In genomic region chr4:190020790-190021717, GRCh38 we compare ENCODE assay signal across 8 cellular contexts. TPM values are rescaled to one million over a fixed set of nuclear protein-coding genes. Genes with fewer than 3 reads are reported as not detected.
DNase-seq lines count a peak whose midpoint lies in the region; ATAC-seq and TF ChIP-seq lines count a peak whose summit lies in the region.

No MANE protein-coding gene starts in this region.

- H3K27ac ChIP-seq in CD4-positive, alpha-beta memory T cell (ENCODE audit: low read depth, low read length): no peak overlapping the region
- H3K27ac ChIP-seq in RWPE2 (ENCODE audit: poor library complexity, severe bottlenecking): no peak overlapping the region
- H3K27ac ChIP-seq in effector memory CD4-positive, alpha-beta T cell (ENCODE audit: insufficient read depth, low read length, poor library complexity, severe bottlenecking): no peak overlapping the region

- CTCF ChIA-PET in CD4-positive, alpha-beta memory T cell (lab: Charles Lee; ENCODE audit: partially characterized antibody): no interaction called here

- no peaks in the 10 kb centered on the region for H3K36me3 ChIP-seq in CD4-positive, alpha-beta memory T cell (ENCODE audit: insufficient read depth, low read length)
- no peaks in the 10 kb centered on the region for H3K36me3 ChIP-seq in RWPE2 (ENCODE audit: low read depth)
- no peaks in the 10 kb centered on the region for H3K36me3 ChIP-seq in effector memory CD4-positive, alpha-beta T cell (ENCODE audit: control insufficient read depth, insufficient read depth, low read length)
- no peaks in the 10 kb centered on the region for H3K36me3 ChIP-seq in mucosa of descending colon (ENCODE audit: low read depth)

- H3K36me3 Mint-ChIP-seq in CD4-positive, alpha-beta memory T cell: peaks cover 0 to 4% of the 10 kb centered on the region in 2 donors

- H3K9me3 ChIP-seq in CD4-positive, alpha-beta memory T cell (ENCODE audit: control insufficient read depth in 1 of 2, low read length in 2 of 2): no peaks in the 10 kb centered on the region
- H3K9me3 ChIP-seq in RWPE2 (ENCODE audit: severe bottlenecking) (no peaks in the 10 kb centered on the region), mucosa of descending colon (no peaks in the 10 kb centered on the region)
- H3K9me3 ChIP-seq in effector memory CD4-positive, alpha-beta T cell (ENCODE audit: control insufficient read depth, low read length): no peaks in the 10 kb centered on the region

- no peak overlapping the region for H3K4me3 ChIP-seq in CD4-positive, alpha-beta memory T cell (ENCODE audit: low read length in 2 of 2)
- H3K4me3 ChIP-seq in RWPE2 (ENCODE audit: severe bottlenecking): peak overlapping the region; percentile 10
- H3K4me3 ChIP-seq in effector memory CD4-positive, alpha-beta T cell (ENCODE audit: insufficient read depth, low read depth, low read length, poor library complexity, severe bottlenecking): peak overlapping the region; percentile 19
- no peak overlapping the region for H3K4me3 ChIP-seq in mucosa of descending colon

- H3K27me3 Mint-ChIP-seq in CD4-positive, alpha-beta memory T cell: peaks cover 41 to 43% of the 10 kb centered on the region in 2 donors

- DNase-seq in CD4-positive, alpha-beta memory T cell: peak in 2 of 5 donors; percentile 27 to 29
- DNase-seq in RWPE2 (ENCODE audit: low spot score) (no peak), mucosa of descending colon (peak in 2 of 3 donors; percentile 24 to 43), NCI-H1930 (lab: John Stamatoyannopoulos, UW) (no peak), NCI-H187 treated with DMSO at 0.1 percent for 48 hours (lab: John Stamatoyannopoulos, UW) (no peak), NCI-H446 treated with DMSO at 0.1 percent for 48 hours (lab: John Stamatoyannopoulos, UW) (no peak)
- DNase-seq in effector memory CD4-positive, alpha-beta T cell: no peak

- H3K27me3 ChIP-seq in CD4-positive, alpha-beta memory T cell (ENCODE audit: insufficient read depth, low read length): peaks cover 10% of the 10 kb centered on the region
- H3K27me3 ChIP-seq in RWPE2 (ENCODE audit: insufficient read depth, poor library complexity, severe bottlenecking): peaks cover 64% of the 10 kb centered on the region
- H3K27me3 ChIP-seq in effector memory CD4-positive, alpha-beta T cell (replicated peaks; ENCODE audit: control insufficient read depth, insufficient read depth, low read length, poor library complexity, severe bottlenecking): peaks cover 17% of the 10 kb centered on the region

- peak; percentile 78 for ATAC-seq in RWPE2 (ENCODE audit: low read depth)
- peak; percentile 24 for ATAC-seq in mucosa of descending colon
- no peak for ATAC-seq in HG03469 (IDR thresholded peaks at IDR 0.05; ENCODE audit: unreplicated experiment)

- H3K4me1 Mint-ChIP-seq in CD4-positive, alpha-beta memory T cell: peaks cover 19 to 46% (median 29%) of the 10 kb centered on the region in 4 donors

- no peak overlapping the region for H3K27ac Mint-ChIP-seq in CD4-positive, alpha-beta memory T cell

- peak overlapping the region; percentile 51 to 87 (median 80) for H3K4me3 Mint-ChIP-seq in CD4-positive, alpha-beta memory T cell

- intact Hi-C loops in CD4-positive, alpha-beta memory T cell (cut with micrococcal nuclease): no loop called here
- intact Hi-C loops in mucosa of descending colon (cut with DNase I, micrococcal nuclease): no loop called here

- peaks cover 0 to 9% (median 0%) of the 10 kb centered on the region in 8 donors for H3K9me3 Mint-ChIP-seq in CD4-positive, alpha-beta memory T cell

- no peak for TF ChIP-seq CTCF in RWPE2 (IDR thresholded peaks at IDR 0.05; ENCODE audit: poor library complexity, severe bottlenecking)
- TF ChIP-seq CTCF in mucosa of descending colon (IDR thresholded peaks at IDR 0.05): no peak

- H3K4me1 ChIP-seq in CD4-positive, alpha-beta memory T cell (ENCODE audit: insufficient read depth, low read length): peaks cover 19% of the 10 kb centered on the region
- no peaks in the 10 kb centered on the region for H3K4me1 ChIP-seq in RWPE2 (ENCODE audit: insufficient read depth, poor library complexity, severe bottlenecking)
- peaks cover 10% of the 10 kb centered on the region for H3K4me1 ChIP-seq in effector memory CD4-positive, alpha-beta T cell (ENCODE audit: control insufficient read depth, insufficient read depth, low read length, poor library complexity, severe bottlenecking)
- H3K4me1 ChIP-seq in mucosa of descending colon (ENCODE audit: low read depth): peaks cover 3% of the 10 kb centered on the region

- POLR2A ChIA-PET in CD4-positive, alpha-beta memory T cell (lab: Charles Lee; ENCODE audit: partially characterized antibody): no interaction called here

RNA-seq across cellular contexts. Expression of gene FRG2, which starts 6.0 kb away (rescaled TPM):
- not detected for total RNA-seq in CD4-positive, alpha-beta memory T cell
- polyA plus RNA-seq in CD4-positive, alpha-beta memory T cell: not detected
- total RNA-seq in mucosa of descending colon: not detected

RNA-seq across cellular contexts. Expression of gene DBET, which starts 43.2 kb away (rescaled TPM):
- total RNA-seq in CD4-positive, alpha-beta memory T cell: not detected
- polyA plus RNA-seq in CD4-positive, alpha-beta memory T cell: not detected
- not detected for total RNA-seq in mucosa of descending colon

Comparison
In these comparisons a context has a peak if more than half of its experiments do, and no peak if none do; other contexts are left out.
1. DNase-seq: peak in mucosa of descending colon (2 of 3); none in RWPE2 (single experiment), effector memory CD4-positive, alpha-beta T cell (0 of 3), NCI-H1930 (0 of 2), NCI-H187 treated with DMSO at 0.1 percent for 48 hours (single experiment) and NCI-H446 treated with DMSO at 0.1 percent for 48 hours (single experiment).
2. H3K4me3 ChIP-seq: peak in RWPE2 (single experiment) and effector memory CD4-positive, alpha-beta T cell (single experiment); none in CD4-positive, alpha-beta memory T cell (0 of 2) and mucosa of descending colon (single experiment).